In the genomic region with DNA sequence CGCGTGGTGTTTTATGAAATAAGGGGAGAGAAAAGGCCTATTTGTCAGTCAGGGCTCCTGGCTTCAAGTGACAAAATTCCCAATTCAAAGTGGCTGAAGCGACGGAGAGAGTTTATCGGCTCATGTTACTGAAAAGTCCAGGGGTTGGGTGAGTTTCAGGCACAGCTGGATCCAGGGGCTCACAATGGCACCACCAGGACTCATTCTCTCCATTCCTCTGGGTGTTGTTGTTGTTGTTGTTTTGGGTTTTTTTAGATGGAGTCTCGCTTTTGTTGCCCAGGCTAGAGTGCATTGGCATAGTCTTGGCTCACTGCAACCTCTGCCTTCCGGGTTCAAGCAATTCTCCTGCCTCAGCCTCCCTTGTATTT, we compare ENCODE assay signal across 1 cellular context.
TF ChIP-seq lines count a peak whose summit lies in the region.

No MANE protein-coding gene starts in this region.

TF ChIP-seq in IMR-90, 13 proteins besides CTCF, POLR2A, EP300 and RAD21:
- no peak for TF ChIP-seq MAFK (IDR thresholded peaks at IDR 0.05; ENCODE audit: low read depth, low read length)
- no peak for TF ChIP-seq SMC3 (IDR thresholded peaks at IDR 0.05; ENCODE audit: low read depth, low read length)
- no peak for TF ChIP-seq RCOR1 (IDR thresholded peaks at IDR 0.05; ENCODE audit: insufficient replicate concordance, low read length)
- TF ChIP-seq USF2 (IDR thresholded peaks at IDR 0.05; ENCODE audit: low read depth, low read length): no peak
- TF ChIP-seq NFE2L2 (IDR thresholded peaks at IDR 0.05; ENCODE audit: low read depth, low read length): no peak
